1 cellular context compared by ENCODE assay signal in the genomic region with DNA sequence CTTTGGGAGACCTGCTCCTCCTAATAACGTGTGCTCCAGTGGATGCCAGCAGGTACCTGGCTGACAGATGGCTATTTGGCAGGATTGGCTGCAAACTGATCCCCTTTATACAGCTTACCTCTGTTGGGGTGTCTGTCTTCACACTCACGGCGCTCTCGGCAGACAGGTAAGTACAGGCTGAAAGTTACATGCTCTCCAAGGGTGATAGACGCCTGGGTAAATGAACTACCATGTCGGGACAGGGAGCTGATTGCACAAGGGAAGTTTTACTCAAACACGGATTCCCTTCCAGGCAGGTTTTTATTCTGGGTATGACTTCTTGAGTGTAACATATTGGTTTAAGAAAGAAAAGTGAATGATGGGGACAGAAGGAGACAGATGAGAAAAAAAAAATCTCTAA.
TF ChIP-seq lines count a peak whose summit lies in the region.

No MANE protein-coding gene starts in this region.

TF ChIP-seq in GM23338, 12 proteins besides CTCF, POLR2A, EP300 and RAD21:
- no peak for TF ChIP-seq NANOG (IDR thresholded peaks at IDR 0.05; ENCODE audit: borderline replicate concordance)
- no peak for TF ChIP-seq CREB1 (CRISPR knock-in tag; IDR thresholded peaks at IDR 0.05; ENCODE audit: low read depth)
- TF ChIP-seq POLR2AphosphoS5 (IDR thresholded peaks at IDR 0.05; ENCODE audit: low read depth): no peak
- TF ChIP-seq ZNF114 (CRISPR knock-in tag; IDR thresholded peaks at IDR 0.05): no peak
- TF ChIP-seq, protein P1, sequence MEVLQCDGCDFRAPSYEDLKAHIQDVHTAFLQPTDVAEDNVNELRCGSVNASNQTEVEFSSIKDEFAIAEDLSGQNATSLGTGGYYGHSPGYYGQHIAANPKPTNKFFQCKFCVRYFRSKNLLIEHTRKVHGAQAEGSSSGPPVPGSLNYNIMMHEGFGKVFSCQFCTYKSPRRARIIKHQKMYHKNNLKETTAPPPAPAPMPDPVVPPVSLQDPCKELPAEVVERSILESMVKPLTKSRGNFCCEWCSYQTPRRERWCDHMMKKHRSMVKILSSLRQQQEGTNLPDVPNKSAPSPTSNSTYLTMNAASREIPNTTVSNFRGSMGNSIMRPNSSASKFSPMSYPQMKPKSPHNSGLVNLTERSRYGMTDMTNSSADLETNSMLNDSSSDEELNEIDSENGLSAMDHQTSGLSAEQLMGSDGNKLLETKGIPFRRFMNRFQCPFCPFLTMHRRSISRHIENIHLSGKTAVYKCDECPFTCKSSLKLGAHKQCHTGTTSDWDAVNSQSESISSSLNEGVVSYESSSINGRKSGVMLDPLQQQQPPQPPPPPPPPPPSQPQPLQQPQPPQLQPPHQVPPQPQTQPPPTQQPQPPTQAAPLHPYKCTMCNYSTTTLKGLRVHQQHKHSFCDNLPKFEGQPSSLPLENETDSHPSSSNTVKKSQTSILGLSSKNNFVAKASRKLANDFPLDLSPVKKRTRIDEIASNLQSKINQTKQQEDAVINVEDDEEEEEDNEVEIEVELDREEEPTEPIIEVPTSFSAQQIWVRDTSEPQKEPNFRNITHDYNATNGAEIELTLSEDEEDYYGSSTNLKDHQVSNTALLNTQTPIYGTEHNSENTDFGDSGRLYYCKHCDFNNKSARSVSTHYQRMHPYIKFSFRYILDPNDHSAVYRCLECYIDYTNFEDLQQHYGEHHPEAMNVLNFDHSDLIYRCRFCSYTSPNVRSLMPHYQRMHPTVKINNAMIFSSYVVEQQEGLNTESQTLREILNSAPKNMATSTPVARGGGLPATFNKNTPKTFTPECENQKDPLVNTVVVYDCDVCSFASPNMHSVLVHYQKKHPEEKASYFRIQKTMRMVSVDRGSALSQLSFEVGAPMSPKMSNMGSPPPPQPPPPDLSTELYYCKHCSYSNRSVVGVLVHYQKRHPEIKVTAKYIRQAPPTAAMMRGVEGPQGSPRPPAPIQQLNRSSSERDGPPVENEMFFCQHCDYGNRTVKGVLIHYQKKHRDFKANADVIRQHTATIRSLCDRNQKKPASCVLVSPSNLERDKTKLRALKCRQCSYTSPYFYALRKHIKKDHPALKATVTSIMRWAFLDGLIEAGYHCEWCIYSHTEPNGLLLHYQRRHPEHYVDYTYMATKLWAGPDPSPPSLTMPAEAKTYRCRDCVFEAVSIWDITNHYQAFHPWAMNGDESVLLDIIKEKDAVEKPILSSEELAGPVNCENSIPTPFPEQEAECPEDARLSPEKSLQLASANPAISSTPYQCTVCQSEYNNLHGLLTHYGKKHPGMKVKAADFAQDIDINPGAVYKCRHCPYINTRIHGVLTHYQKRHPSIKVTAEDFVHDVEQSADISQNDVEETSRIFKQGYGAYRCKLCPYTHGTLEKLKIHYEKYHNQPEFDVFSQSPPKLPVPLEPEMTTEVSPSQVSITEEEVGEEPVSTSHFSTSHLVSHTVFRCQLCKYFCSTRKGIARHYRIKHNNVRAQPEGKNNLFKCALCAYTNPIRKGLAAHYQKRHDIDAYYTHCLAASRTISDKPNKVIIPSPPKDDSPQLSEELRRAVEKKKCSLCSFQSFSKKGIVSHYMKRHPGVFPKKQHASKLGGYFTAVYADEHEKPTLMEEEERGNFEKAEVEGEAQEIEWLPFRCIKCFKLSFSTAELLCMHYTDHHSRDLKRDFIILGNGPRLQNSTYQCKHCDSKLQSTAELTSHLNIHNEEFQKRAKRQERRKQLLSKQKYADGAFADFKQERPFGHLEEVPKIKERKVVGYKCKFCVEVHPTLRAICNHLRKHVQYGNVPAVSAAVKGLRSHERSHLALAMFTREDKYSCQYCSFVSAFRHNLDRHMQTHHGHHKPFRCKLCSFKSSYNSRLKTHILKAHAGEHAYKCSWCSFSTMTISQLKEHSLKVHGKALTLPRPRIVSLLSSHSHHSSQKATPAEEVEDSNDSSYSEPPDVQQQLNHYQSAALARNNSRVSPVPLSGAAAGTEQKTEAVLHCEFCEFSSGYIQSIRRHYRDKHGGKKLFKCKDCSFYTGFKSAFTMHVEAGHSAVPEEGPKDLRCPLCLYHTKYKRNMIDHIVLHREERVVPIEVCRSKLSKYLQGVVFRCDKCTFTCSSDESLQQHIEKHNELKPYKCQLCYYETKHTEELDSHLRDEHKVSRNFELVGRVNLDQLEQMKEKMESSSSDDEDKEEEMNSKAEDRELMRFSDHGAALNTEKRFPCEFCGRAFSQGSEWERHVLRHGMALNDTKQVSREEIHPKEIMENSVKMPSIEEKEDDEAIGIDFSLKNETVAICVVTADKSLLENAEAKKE (CRISPR knock-in tag; IDR thresholded peaks at IDR 0.05): no peak
- TF ChIP-seq EZH2 (IDR thresholded peaks at IDR 0.05; ENCODE audit: low read depth, unreplicated experiment): no peak
- TF ChIP-seq ZNF331 (CRISPR knock-in tag; IDR thresholded peaks at IDR 0.05; ENCODE audit: low read depth): no peak
- no peak for TF ChIP-seq EZH2phosphoT487 (IDR thresholded peaks at IDR 0.05; ENCODE audit: unreplicated experiment)
- TF ChIP-seq, protein P2, sequence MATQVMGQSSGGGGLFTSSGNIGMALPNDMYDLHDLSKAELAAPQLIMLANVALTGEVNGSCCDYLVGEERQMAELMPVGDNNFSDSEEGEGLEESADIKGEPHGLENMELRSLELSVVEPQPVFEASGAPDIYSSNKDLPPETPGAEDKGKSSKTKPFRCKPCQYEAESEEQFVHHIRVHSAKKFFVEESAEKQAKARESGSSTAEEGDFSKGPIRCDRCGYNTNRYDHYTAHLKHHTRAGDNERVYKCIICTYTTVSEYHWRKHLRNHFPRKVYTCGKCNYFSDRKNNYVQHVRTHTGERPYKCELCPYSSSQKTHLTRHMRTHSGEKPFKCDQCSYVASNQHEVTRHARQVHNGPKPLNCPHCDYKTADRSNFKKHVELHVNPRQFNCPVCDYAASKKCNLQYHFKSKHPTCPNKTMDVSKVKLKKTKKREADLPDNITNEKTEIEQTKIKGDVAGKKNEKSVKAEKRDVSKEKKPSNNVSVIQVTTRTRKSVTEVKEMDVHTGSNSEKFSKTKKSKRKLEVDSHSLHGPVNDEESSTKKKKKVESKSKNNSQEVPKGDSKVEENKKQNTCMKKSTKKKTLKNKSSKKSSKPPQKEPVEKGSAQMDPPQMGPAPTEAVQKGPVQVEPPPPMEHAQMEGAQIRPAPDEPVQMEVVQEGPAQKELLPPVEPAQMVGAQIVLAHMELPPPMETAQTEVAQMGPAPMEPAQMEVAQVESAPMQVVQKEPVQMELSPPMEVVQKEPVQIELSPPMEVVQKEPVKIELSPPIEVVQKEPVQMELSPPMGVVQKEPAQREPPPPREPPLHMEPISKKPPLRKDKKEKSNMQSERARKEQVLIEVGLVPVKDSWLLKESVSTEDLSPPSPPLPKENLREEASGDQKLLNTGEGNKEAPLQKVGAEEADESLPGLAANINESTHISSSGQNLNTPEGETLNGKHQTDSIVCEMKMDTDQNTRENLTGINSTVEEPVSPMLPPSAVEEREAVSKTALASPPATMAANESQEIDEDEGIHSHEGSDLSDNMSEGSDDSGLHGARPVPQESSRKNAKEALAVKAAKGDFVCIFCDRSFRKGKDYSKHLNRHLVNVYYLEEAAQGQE (IDR thresholded peaks at IDR 0.05; ENCODE audit: unreplicated experiment): no peak
